In the genomic region with DNA sequence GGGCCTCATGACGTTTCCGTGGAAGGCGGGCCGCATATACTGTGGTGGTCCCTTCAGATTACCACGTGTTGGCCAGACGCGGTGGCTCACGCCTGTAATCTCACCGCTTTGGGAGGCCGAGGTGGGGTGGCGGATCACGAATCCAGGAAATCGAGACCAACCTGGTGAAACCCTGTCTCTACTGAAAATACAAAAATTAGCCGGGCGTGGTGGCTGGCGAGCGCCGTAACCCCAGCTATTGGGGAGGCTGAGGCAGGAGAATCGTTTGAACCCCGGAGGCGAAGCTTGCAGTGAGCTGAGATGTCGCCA, we compare ENCODE assay signal across 1 cellular context.
TF ChIP-seq lines count a peak whose summit lies in the region.

No MANE protein-coding gene starts in this region.

TF ChIP-seq in SK-N-SH treated with all-trans-retinoic acid at 6 μM for 48 hours, 23 proteins besides CTCF, POLR2A, EP300 and RAD21 (continued from another document):
- TF ChIP-seq, protein P1, sequence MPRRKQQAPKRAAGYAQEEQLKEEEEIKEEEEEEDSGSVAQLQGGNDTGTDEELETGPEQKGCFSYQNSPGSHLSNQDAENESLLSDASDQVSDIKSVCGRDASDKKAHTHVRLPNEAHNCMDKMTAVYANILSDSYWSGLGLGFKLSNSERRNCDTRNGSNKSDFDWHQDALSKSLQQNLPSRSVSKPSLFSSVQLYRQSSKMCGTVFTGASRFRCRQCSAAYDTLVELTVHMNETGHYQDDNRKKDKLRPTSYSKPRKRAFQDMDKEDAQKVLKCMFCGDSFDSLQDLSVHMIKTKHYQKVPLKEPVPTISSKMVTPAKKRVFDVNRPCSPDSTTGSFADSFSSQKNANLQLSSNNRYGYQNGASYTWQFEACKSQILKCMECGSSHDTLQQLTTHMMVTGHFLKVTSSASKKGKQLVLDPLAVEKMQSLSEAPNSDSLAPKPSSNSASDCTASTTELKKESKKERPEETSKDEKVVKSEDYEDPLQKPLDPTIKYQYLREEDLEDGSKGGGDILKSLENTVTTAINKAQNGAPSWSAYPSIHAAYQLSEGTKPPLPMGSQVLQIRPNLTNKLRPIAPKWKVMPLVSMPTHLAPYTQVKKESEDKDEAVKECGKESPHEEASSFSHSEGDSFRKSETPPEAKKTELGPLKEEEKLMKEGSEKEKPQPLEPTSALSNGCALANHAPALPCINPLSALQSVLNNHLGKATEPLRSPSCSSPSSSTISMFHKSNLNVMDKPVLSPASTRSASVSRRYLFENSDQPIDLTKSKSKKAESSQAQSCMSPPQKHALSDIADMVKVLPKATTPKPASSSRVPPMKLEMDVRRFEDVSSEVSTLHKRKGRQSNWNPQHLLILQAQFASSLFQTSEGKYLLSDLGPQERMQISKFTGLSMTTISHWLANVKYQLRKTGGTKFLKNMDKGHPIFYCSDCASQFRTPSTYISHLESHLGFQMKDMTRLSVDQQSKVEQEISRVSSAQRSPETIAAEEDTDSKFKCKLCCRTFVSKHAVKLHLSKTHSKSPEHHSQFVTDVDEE (CRISPR knock-in tag; IDR thresholded peaks at IDR 0.05), result no peak
- TF ChIP-seq, protein P2, sequence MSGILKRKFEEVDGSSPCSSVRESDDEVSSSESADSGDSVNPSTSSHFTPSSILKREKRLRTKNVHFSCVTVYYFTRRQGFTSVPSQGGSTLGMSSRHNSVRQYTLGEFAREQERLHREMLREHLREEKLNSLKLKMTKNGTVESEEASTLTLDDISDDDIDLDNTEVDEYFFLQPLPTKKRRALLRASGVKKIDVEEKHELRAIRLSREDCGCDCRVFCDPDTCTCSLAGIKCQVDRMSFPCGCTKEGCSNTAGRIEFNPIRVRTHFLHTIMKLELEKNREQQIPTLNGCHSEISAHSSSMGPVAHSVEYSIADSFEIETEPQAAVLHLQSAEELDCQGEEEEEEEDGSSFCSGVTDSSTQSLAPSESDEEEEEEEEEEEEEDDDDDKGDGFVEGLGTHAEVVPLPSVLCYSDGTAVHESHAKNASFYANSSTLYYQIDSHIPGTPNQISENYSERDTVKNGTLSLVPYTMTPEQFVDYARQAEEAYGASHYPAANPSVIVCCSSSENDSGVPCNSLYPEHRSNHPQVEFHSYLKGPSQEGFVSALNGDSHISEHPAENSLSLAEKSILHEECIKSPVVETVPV (CRISPR knock-in tag; IDR thresholded peaks at IDR 0.05), result no peak
